ENCODE assay signal across 8 cellular contexts in genomic region chr16:81035975-81036750, GRCh38. TPM values are rescaled to one million over a fixed set of nuclear protein-coding genes. Genes with fewer than 3 reads are reported as not detected.
DNase-seq lines count a peak whose midpoint lies in the region; ATAC-seq and TF ChIP-seq lines count a peak whose summit lies in the region.

No MANE protein-coding gene starts in this region.

- WGBS in trophoblast cell (ENCODE audit: extremely low coverage, insufficient coverage, insufficient read length) = no CpG with 5 or more reads among the region's 80 CpGs

- peak overlapping the region; percentile 73 for H4K8ac ChIP-seq in trophoblast cell (ENCODE audit: low read depth, low read length)

- peak overlapping the region; percentile 65 for H2AFZ ChIP-seq in trophoblast cell (ENCODE audit: insufficient read depth, low read length, poor library complexity)

- H3K36me3 Mint-ChIP-seq in glutamatergic neuron (ENCODE audit: unreplicated experiment) = no peaks in the 10 kb centered on the region

- intact Hi-C loops in vagina (cut with DNase I) = no loop called here

- peak overlapping the region; percentile 55 for H2BK5ac ChIP-seq in trophoblast cell (ENCODE audit: low read depth, low read length, poor library complexity)

- H3K9me3 ChIP-seq in trophoblast cell (ENCODE audit: insufficient read depth, low read depth, low read length) = no peaks in the 10 kb centered on the region
- H3K9me3 ChIP-seq in vagina = no peaks in the 10 kb centered on the region

- peak overlapping the region; percentile 99 for H3K4ac ChIP-seq in trophoblast cell (ENCODE audit: low read depth, low read length)

- peaks cover 19% of the 10 kb centered on the region for H3K79me2 ChIP-seq in trophoblast cell (ENCODE audit: control insufficient read depth, insufficient read depth, low read length, poor library complexity)

- peak; percentile 64 for ATAC-seq in HG02642 (IDR thresholded peaks at IDR 0.05; ENCODE audit: poor library complexity, unreplicated experiment)

- H3K23ac ChIP-seq in trophoblast cell (ENCODE audit: low read length) = no peak overlapping the region

- peak overlapping the region; percentile 78 for H3K14ac ChIP-seq in trophoblast cell (ENCODE audit: low read length)

- H3K4me2 ChIP-seq in trophoblast cell (ENCODE audit: low read length) = peak overlapping the region; percentile 65

- H3K4me3 ChIP-seq in trophoblast cell (ENCODE audit: low read depth, low read length) = peak overlapping the region; percentile 98
- H3K4me3 ChIP-seq in vagina = peak overlapping the region; percentile 65 to 99

- peak overlapping the region; percentile 91 for H3K18ac ChIP-seq in trophoblast cell (ENCODE audit: low read length)

- peak overlapping the region; percentile 90 for H4K91ac ChIP-seq in trophoblast cell (ENCODE audit: low read depth, low read length)

- peak overlapping the region; percentile 93 for H3K4me3 Mint-ChIP-seq in glutamatergic neuron (ENCODE audit: unreplicated experiment)

- no peak for TF ChIP-seq POLR2A in vagina (IDR thresholded peaks at IDR 0.05)

- H2AK5ac ChIP-seq in trophoblast cell (ENCODE audit: low read length) = peak overlapping the region; percentile 23

- H3K27ac Mint-ChIP-seq in glutamatergic neuron (ENCODE audit: unreplicated experiment) = peak overlapping the region; percentile 89

- DNase-seq in DMS 273 (lab: John Stamatoyannopoulos, UW; ENCODE audit: unreplicated experiment) = peak; percentile 72
- DNase-seq in DMS 273 treated with DMSO at 0.1 percent for 48 hours (lab: John Stamatoyannopoulos, UW) = no peak
- peak; percentile 2 for DNase-seq in NCI-H526 treated with DMSO at 0.1 percent for 48 hours (lab: John Stamatoyannopoulos, UW)
- peak; percentile 24 for DNase-seq in activated naive CD4-positive, alpha-beta T cell treated with Interleukin-2 at 50 U/mL for 16 hours
- peak; percentile 57 for DNase-seq in glutamatergic neuron
- DNase-seq in trophoblast cell = peak; percentile 14 to 51
- no peak for DNase-seq in vagina (ENCODE audit: extremely low spot score in 2 of 2)

- no peak for TF ChIP-seq CTCF in glutamatergic neuron (IDR thresholded peaks at IDR 0.05; ENCODE audit: partially characterized antibody, unreplicated experiment)
- no peak for TF ChIP-seq CTCF in vagina (IDR thresholded peaks at IDR 0.05)

- H3K4me1 ChIP-seq in trophoblast cell (ENCODE audit: control insufficient read depth in 1 of 2, insufficient read depth in 2 of 2, low read length in 2 of 2) (peaks cover 12 to 16% of the 10 kb centered on the region in 2 experiments), vagina (peaks cover 30% of the 10 kb centered on the region)

- H3K36me3 ChIP-seq in trophoblast cell (ENCODE audit: control insufficient read depth in 1 of 2, insufficient read depth in 2 of 2, low read length in 2 of 2) (peaks cover 7 to 9% of the 10 kb centered on the region in 2 experiments), vagina (peaks cover 0 to 1% of the 10 kb centered on the region in 2 donors)

- H3K9ac ChIP-seq in trophoblast cell (ENCODE audit: low read length) = peak overlapping the region; percentile 95

- H3K79me1 ChIP-seq in trophoblast cell (ENCODE audit: low read length) = peaks cover 8% of the 10 kb centered on the region

- H3K27ac ChIP-seq in trophoblast cell (ENCODE audit: low read depth, low read length) (peak overlapping the region; percentile 77), vagina (peak overlapping the region; percentile 51)

- H3K27me3 ChIP-seq in trophoblast cell (ENCODE audit: insufficient read depth, low read length) (no peaks in the 10 kb centered on the region), vagina (no peaks in the 10 kb centered on the region)

- peak overlapping the region; percentile 78 for H2BK120ac ChIP-seq in trophoblast cell (ENCODE audit: insufficient read depth, low read length, poor library complexity)

- no peak overlapping the region for H2BK12ac ChIP-seq in trophoblast cell (ENCODE audit: low read length)

- H4K12ac ChIP-seq in trophoblast cell (ENCODE audit: low read depth, low read length) = peak overlapping the region; percentile 83

- peaks cover 19% of the 10 kb centered on the region for H3K4me1 Mint-ChIP-seq in glutamatergic neuron (ENCODE audit: low read depth, unreplicated experiment)

- peaks cover 2% of the 10 kb centered on the region for H3K27me3 Mint-ChIP-seq in glutamatergic neuron (ENCODE audit: unreplicated experiment)

- peaks cover 12% of the 10 kb centered on the region for H3K9me3 Mint-ChIP-seq in glutamatergic neuron (ENCODE audit: unreplicated experiment)

RNA-seq across cellular contexts. Expression of gene ATMIN, which starts 0.5 kb away (rescaled TPM):
- total RNA-seq in glutamatergic neuron (ENCODE audit: unreplicated experiment) (61.5 TPM), vagina (29.7 TPM)
- polyA plus RNA-seq in trophoblast cell (2013) = 70.1 and 72.4 TPM in 2 replicates

RNA-seq across cellular contexts. Expression of gene CENPN, which starts 29.1 kb away (rescaled TPM):
- 9.2 TPM for total RNA-seq in glutamatergic neuron (ENCODE audit: unreplicated experiment)
- polyA plus RNA-seq in trophoblast cell (2013) = 51.1 and 54.3 TPM in 2 replicates
- 8.3 TPM for total RNA-seq in vagina

RNA-seq across cellular contexts. Expression of gene CMC2, which starts 29.5 kb away (rescaled TPM):
- 76.2 TPM for total RNA-seq in glutamatergic neuron (ENCODE audit: unreplicated experiment)
- 133 and 138 TPM in 2 replicates for polyA plus RNA-seq in trophoblast cell (2013)
- 6.6 TPM for total RNA-seq in vagina

RNA-seq across cellular contexts. Expression of gene C16orf46, which starts 40.9 kb away (rescaled TPM):
- total RNA-seq in glutamatergic neuron (ENCODE audit: unreplicated experiment) (1.0 TPM), vagina (1.2 TPM)
- 2.0 and 2.7 TPM in 2 replicates for polyA plus RNA-seq in trophoblast cell (2013)

Comparison
In these comparisons a context has a peak if more than half of its experiments do, and no peak if none do; other contexts are left out.
1. DNase-seq: peak in DMS 273 (single experiment), NCI-H526 treated with DMSO at 0.1 percent for 48 hours (single experiment), activated naive CD4-positive, alpha-beta T cell treated with Interleukin-2 at 50 U/mL for 16 hours (single experiment), glutamatergic neuron (single experiment) and trophoblast cell (2 of 2); none in DMS 273 treated with DMSO at 0.1 percent for 48 hours (single experiment) and vagina (0 of 2).
2. RNA of gene CMC2, which starts 29.5 kb away (total RNA-seq): 76.2 TPM in glutamatergic neuron (single experiment); 6.6 TPM in vagina (single experiment); every median in the first group is over 10 times any median in the second.